Comparison of ENCODE assay signal across 8 cellular contexts in the genomic region with DNA sequence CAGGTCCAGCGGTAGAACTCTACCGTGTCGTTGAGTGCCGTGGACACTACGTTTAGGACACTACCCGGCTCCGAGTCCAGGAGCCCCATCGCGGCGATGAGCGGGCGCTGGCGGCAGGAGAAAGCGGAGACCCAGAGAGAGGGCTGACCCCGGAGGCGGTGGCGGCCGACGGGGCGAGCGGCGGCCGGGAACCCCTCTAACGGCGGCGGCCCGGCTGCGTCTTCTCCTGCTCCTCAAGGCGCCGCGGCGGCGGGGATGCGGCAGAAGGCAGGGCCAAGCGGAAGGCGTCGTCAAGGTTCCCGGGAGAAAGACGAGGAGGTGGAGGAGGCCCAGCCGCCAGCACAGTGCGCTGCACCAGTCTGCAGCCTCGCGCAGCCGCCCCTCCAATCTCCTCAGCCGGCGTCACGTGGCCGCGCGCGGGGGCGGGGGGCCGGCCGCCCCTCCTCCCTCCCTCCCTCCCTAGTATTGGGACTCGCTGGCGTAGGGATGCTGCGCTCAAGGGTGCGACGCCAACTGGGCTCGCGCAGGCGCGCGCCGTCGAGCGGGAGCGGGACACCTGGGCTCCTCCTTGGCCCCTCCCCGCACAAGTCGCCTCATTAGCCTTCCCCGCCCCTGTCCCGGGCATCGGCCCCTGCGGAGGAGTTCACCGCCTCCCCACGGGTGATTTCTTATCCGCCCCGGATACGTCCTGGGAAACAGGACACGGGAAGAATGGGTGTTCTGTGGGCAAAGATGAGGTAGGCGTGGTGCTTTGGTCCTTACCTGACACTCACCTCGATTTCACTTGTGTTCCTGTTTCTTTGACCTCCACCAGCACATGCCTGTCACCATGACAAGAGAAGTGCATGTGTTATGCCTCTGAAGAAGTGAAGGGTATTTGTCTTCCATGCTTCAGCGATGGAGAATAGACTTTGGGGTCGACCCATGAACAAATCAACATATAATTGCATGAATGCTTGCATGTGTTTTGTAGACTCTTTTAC. TPM values are rescaled to one million over a fixed set of nuclear protein-coding genes. Genes with fewer than 3 reads are reported as not detected.
DNase-seq lines count a peak whose midpoint lies in the region; ATAC-seq and TF ChIP-seq lines count a peak whose summit lies in the region.

TSS of gene ELOVL4 (minus strand) at position 363 of the 983 bp plus-strand sequence. CDS start at position 89, 274 bp downstream.

- DNase-seq in DND-41 (peak; percentile 95), NCI-H2081 (lab: John Stamatoyannopoulos, UW) (peak; percentile 84 to 91), coronary artery (ENCODE audit: low spot score) (peak; percentile 83), left lung (peak; percentile 42 to 83), GM19240 (ENCODE audit: insufficient read length, low spot score) (no peak)
- DNase-seq in activated CD4-positive, alpha-beta T cell treated with anti-CD3 and anti-CD28 coated beads for 48 hours: peak; percentile 66
- DNase-seq in stimulated activated CD4-positive, alpha-beta T cell treated with anti-CD3 and anti-CD28 coated beads, Interleukin-1b, Interleukin-23, amount 100 ng/mL, for 48 hours: peak; percentile 56

- H3K27me3 ChIP-seq in DND-41 (ENCODE audit: insufficient read depth, low read length, poor library complexity) (no peaks in the 10 kb centered on the region), left lung (peaks cover 38 to 63% of the 10 kb centered on the region in 2 donors)

- peak within 1 kb of the TSS; percentile 76 for H3K27ac ChIP-seq in DND-41 (ENCODE audit: low read length)
- peak within 1 kb of the TSS; percentile 29 to 50 for H3K27ac ChIP-seq in coronary artery
- no peak within 1 kb of the TSS for H3K27ac ChIP-seq in left lung

- TF ChIP-seq CTCF in DND-41 (IDR thresholded peaks at IDR 0.05; ENCODE audit: borderline replicate concordance, extremely low read depth, low read length, poor library complexity, severe bottlenecking) (no peak), coronary artery (IDR thresholded peaks at IDR 0.05) (no peak), left lung (IDR thresholded peaks at IDR 0.05) (no peak)

- H3K9me3 ChIP-seq in DND-41 (ENCODE audit: insufficient read depth, low read length, severe bottlenecking) (no peaks in the 10 kb centered on the region), left lung (no peaks in the 10 kb centered on the region)

- ATAC-seq in DND-41 (ENCODE audit: insufficient read depth, low read depth) (peak; percentile 87), HG02588 (IDR thresholded peaks at IDR 0.05; ENCODE audit: unreplicated experiment) (peak; percentile 44), left lung (peak; percentile 82)

- peaks cover 18% of the 10 kb centered on the region for H3K36me3 ChIP-seq in DND-41 (ENCODE audit: insufficient read depth, low read length)
- no peaks in the 10 kb centered on the region for H3K36me3 ChIP-seq in left lung

- peaks cover 47% of the 10 kb centered on the region for H3K79me2 ChIP-seq in DND-41 (ENCODE audit: insufficient read depth, low read length)

- peak within 1 kb of the TSS; percentile 70 for H2AFZ ChIP-seq in DND-41 (ENCODE audit: low read depth, low read length)

- H3K4me3 ChIP-seq in DND-41 (ENCODE audit: low read depth in 1 of 2, low read length in 2 of 2) (peak within 1 kb of the TSS; percentile 36 to 83), coronary artery (peak within 1 kb of the TSS; percentile 78), left lung (peak within 1 kb of the TSS; percentile 33 to 46)

- H3K4me1 ChIP-seq in DND-41 (ENCODE audit: insufficient read depth, low read length) (peaks cover 60% of the 10 kb centered on the region), left lung (peaks cover 0 to 13% of the 10 kb centered on the region in 2 donors)

- H3K9ac ChIP-seq in DND-41 (ENCODE audit: low read depth, low read length): peak within 1 kb of the TSS; percentile 90

- intact Hi-C loops in left lung (cut with DNase I): no loop called here

- peaks cover 32% of the 10 kb centered on the region for H4K20me1 ChIP-seq in DND-41 (ENCODE audit: insufficient read depth, low read length)

- H3K4me2 ChIP-seq in DND-41 (ENCODE audit: insufficient read depth, low read length): peak within 1 kb of the TSS; percentile 75

RNA-seq across cellular contexts. Expression of gene ELOVL4, which starts in this region (rescaled TPM):
- under 1 TPM; 0.68 to 0.70 TPM for total RNA-seq in left lung

Comparison
In these comparisons a context has a peak if more than half of its experiments do, and no peak if none do; other contexts are left out.
1. Peak in DNase-seq, ATAC-seq and H3K4me3 ChIP-seq in left lung; RNA of the gene not detected or under 1 TPM.
2. H3K27ac ChIP-seq: peak in DND-41 (single experiment) and coronary artery (2 of 2); none in left lung (0 of 2).
3. Peak in every context shown above with its lines, with median percentiles within 50 percentile points of each other: ATAC-seq and H3K4me3 ChIP-seq.